ENCODE assay signal across 13 cellular contexts in the genomic region with DNA sequence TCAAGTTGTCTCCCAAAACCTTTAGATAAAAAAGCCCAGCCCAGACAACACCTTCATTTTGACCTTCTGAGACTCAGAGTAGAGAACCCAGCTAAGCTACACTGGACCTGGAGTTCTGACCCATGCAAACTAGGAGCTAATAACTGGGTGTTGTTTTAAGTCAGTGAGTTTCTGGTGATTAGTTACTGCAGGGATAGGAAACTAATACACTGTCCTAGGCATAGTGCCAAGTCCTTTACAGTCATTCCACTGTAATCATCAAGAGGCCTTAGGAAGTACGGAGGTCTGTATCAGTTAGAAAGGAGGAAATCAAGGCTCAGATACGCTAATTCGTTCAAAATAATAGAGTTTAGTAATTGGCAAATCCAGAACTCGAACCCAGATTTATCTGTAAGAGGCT.
DNase-seq lines count a peak whose midpoint lies in the region; ATAC-seq, FAIRE-seq and TF ChIP-seq lines count a peak whose summit lies in the region.
"Had no signal": no experiment of that assay in that cellular context is flagged by ENCODE, and none has a peak within 500 bp of the region (broad histone marks: within the 10 kb centered on the region; RNA-seq: fewer than 3 reads in every experiment).

No MANE protein-coding gene starts in this region.

- H4K20me1 ChIP-seq in GM23248 (ENCODE audit: insufficient read depth), result no peaks in the 10 kb centered on the region

- in situ Hi-C loops in GM23248 (cut with MboI), result no loop called here

- intact Hi-C loops in A673 (cut with micrococcal nuclease; ENCODE audit: unreplicated experiment), result no loop called here

- no peak for TF ChIP-seq CTCF in A673 (conservative IDR thresholded peaks at IDR 0.05; ENCODE audit: low read depth, low read length)

- H3K36me3 ChIP-seq in A673 (ENCODE audit: insufficient read depth, low read length, poor library complexity, severe bottlenecking) (no peaks in the 10 kb centered on the region), GM23248 (ENCODE audit: low read depth) (no peaks in the 10 kb centered on the region)

- no peak overlapping the region for H3K9ac ChIP-seq in GM23248
- H3K9ac ChIP-seq: parathyroid adenoma had no signal

- no peak for ATAC-seq in HG02610 (IDR thresholded peaks at IDR 0.05; ENCODE audit: unreplicated experiment)

- H3K9me3 ChIP-seq in A673 (ENCODE audit: low read depth, low read length, poor library complexity, severe bottlenecking) (no peaks in the 10 kb centered on the region), GM23248 (ENCODE audit: low read depth) (no peaks in the 10 kb centered on the region)

- H3K27me3 ChIP-seq in A673 (replicated peaks; ENCODE audit: insufficient read depth, low read depth, low read length, poor library complexity), result no peaks in the 10 kb centered on the region
- no peaks in the 10 kb centered on the region for H3K27me3 ChIP-seq in GM23248 (replicated peaks; ENCODE audit: insufficient read depth)

- no peaks in the 10 kb centered on the region for H3K4me1 ChIP-seq in A673 (ENCODE audit: insufficient read depth, low read length, poor library complexity, severe bottlenecking)
- no peaks in the 10 kb centered on the region for H3K4me1 ChIP-seq in GM23248 (ENCODE audit: insufficient read depth)
- H3K4me1 ChIP-seq: parathyroid adenoma had no signal

- H3F3A ChIP-seq in GM23248 (ENCODE audit: insufficient read depth), result no peaks in the 10 kb centered on the region

- H3K27ac ChIP-seq in A673 (ENCODE audit: low read depth, low read length, poor library complexity, severe bottlenecking), result no peak overlapping the region
- H3K27ac ChIP-seq in GM23248, result no peak overlapping the region
- H3K27ac ChIP-seq: parathyroid adenoma, SK-N-MC had no signal

- H2AFZ ChIP-seq in GM23248, result no peak overlapping the region
- H2AFZ ChIP-seq: parathyroid adenoma had no signal

- peak; percentile 14 for DNase-seq in A673 (ENCODE audit: low spot score)
- peak; percentile 39 for DNase-seq in GM23248
- peak; percentile 11 for DNase-seq in NCI-H82 treated with DMSO at 0.1 percent for 48 hours (lab: John Stamatoyannopoulos, UW; ENCODE audit: unreplicated experiment)
- DNase-seq in fibroblast of gingiva (ENCODE audit: low read depth), result peak; percentile 3
- DNase-seq in T-helper 9 cell, result no peak
- DNase-seq in COLO829 (ENCODE audit: low spot score), result no peak
- DNase-seq in HTR-8/SVneo (ENCODE audit: insufficient read length, low spot score), result no peak
- DNase-seq: activated T-cell treated with anti-CD3 and anti-CD28 coated beads, Interleukin-2, amount 50 U/mL, for 24 hours; GDM1 had no signal

- no TSS peak for BruUV-seq in A673 (replicated peaks; lab: Mats Ljungman, UMichigan)

- no peak for FAIRE-seq in HTR-8/SVneo (lab: Jason Lieb, UNC)

- H3K79me2 ChIP-seq in GM23248 (ENCODE audit: insufficient read depth), result no peaks in the 10 kb centered on the region
- H3K79me2 ChIP-seq: parathyroid adenoma had no signal

- CTCF ChIA-PET in A673 (lab: Charles Lee), result no interaction called here

- H3K4me3 ChIP-seq in A673 (ENCODE audit: low read depth, low read length, poor library complexity, severe bottlenecking), result no peak overlapping the region
- H3K4me3 ChIP-seq in GM23248, result no peak overlapping the region
- H3K4me3 ChIP-seq: lung, SK-N-MC had no signal

- H3K4me2 ChIP-seq in GM23248 (ENCODE audit: unreplicated experiment), result no peak overlapping the region

- 44 to 54% methylated on average over 4 of the region's 4 CpGs for WGBS in GM23248 (ENCODE audit: low coverage in 1 of 2, low lambda C conversion rate in 2 of 2, missing lambda C conversion rate in 2 of 2), 2 experiments

- POLR2A ChIA-PET in A673 (lab: Charles Lee; ENCODE audit: low non-redundant PET), result no interaction called here

- H3K9me2 ChIP-seq in GM23248 (ENCODE audit: insufficient read depth), result no peaks in the 10 kb centered on the region

Comparison
In these comparisons a context has a peak if more than half of its experiments do, and no peak if none do; other contexts are left out.
1. DNase-seq: peak in A673 (single experiment), GM23248 (single experiment), NCI-H82 treated with DMSO at 0.1 percent for 48 hours (single experiment) and fibroblast of gingiva (single experiment); none in T-helper 9 cell (single experiment), COLO829 (single experiment) and HTR-8/SVneo (single experiment).